21 cellular contexts compared by ENCODE assay signal in the genomic region with DNA sequence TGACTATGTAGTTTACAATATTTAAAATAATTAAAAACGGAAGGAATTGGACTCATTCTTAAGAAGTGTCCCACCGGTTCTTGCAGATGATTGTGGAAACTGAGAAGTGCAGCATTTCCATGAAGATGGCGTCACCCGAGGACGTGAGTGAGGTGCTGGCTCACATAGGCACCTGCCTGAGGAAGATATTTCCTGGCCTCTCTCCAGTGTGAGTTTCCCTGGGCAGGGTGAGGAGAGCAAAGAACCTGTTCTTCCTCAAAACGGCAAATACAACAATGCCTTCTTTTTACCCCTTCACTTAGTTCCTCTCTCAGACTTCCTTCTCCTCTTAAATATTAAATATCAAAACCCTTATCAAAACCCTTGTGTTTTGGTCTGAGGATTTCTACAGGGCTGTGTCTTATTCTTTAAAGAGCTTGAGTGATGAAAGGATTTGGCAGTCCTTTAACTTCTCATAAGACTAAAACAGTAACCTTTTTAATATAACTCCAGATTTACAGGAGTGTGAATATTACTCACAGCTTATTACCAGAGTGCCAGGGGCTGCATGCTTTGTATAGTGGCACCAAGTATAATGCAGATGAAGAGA.
DNase-seq lines count a peak whose midpoint lies in the region; ATAC-seq and TF ChIP-seq lines count a peak whose summit lies in the region.
"Had no signal": no experiment of that assay in that cellular context is flagged by ENCODE, and none has a peak within 500 bp of the region (broad histone marks: within the 10 kb centered on the region; RNA-seq: fewer than 3 reads in every experiment).

No MANE protein-coding gene starts in this region.

- intact Hi-C loops in mucosa of descending colon (cut with DNase I, micrococcal nuclease) (no loop called here), left colon (cut with DNase I, micrococcal nuclease) (no loop called here)

- TF ChIP-seq CTCF in VCaP (conservative IDR thresholded peaks at IDR 0.05), result no peak
- no peak for TF ChIP-seq CTCF in mucosa of descending colon (IDR thresholded peaks at IDR 0.05)

- no peaks in the 10 kb centered on the region for H3K9me3 ChIP-seq in mucosa of descending colon
- H3K9me3 ChIP-seq: Peyer's patch had no signal

- in situ Hi-C loops in SK-MEL-5 (cut with HindIII; ENCODE audit: low pct_unique_long_range_greater_than_20kb, low sequenced_read_pairs), result no loop called here

- H3K27ac ChIP-seq in VCaP, result peak overlapping the region; percentile 8
- H3K27ac ChIP-seq: C4-2B, Peyer's patch, SK-N-MC had no signal

- ATAC-seq in mucosa of descending colon (peak; percentile 38), GM19467 (IDR thresholded peaks at IDR 0.05; ENCODE audit: unreplicated experiment) (no peak), left colon (no peak)

- no peaks in the 10 kb centered on the region for H3K4me1 ChIP-seq in mucosa of descending colon (ENCODE audit: low read depth)
- H3K4me1 ChIP-seq: Peyer's patch had no signal

- DNase-seq in DMS79 (lab: John Stamatoyannopoulos, UW), result peak; percentile 32
- peak; percentile 79 for DNase-seq in SK-MEL-5 (ENCODE audit: low read depth, low spot score)
- peak in 1 of 3 donors; percentile 14 for DNase-seq in mucosa of descending colon
- DNase-seq in left colon, result no peak
- no peak for DNase-seq in NCI-H82 treated with DMSO at 0.1 percent for 48 hours (lab: John Stamatoyannopoulos, UW; ENCODE audit: unreplicated experiment)
- no peak for DNase-seq in SIG-M5 treated with dmso at 0.1 percent for 504 hours (lab: John Stamatoyannopoulos, UW; ENCODE audit: unreplicated experiment)
- DNase-seq: ACHN, COR-L47, GF-D8, GOT3, KG1, NCI-H1417 treated with DMSO at 0.1 percent for 48 hours, NCI-H187 treated with DMSO at 0.1 percent for 48 hours, NCI-H2227 treated with DMSO at 0.1 percent for 48 hours, NCI-H524, NCI-H82, Peyer's patch had no signal

- H3K4me3 ChIP-seq in mucosa of descending colon, result no peak overlapping the region
- H3K4me3 ChIP-seq: Peyer's patch, SK-N-MC had no signal

- no peaks in the 10 kb centered on the region for H3K36me3 ChIP-seq in mucosa of descending colon (ENCODE audit: low read depth)
- H3K36me3 ChIP-seq: Peyer's patch had no signal

Comparison
In these comparisons a context has a peak if more than half of its experiments do, and no peak if none do; other contexts are left out.
1. DNase-seq: peak in DMS79 (single experiment) and SK-MEL-5 (single experiment); none in left colon (0 of 2), NCI-H82 treated with DMSO at 0.1 percent for 48 hours (single experiment) and SIG-M5 treated with dmso at 0.1 percent for 504 hours (single experiment).